In the genomic region with DNA sequence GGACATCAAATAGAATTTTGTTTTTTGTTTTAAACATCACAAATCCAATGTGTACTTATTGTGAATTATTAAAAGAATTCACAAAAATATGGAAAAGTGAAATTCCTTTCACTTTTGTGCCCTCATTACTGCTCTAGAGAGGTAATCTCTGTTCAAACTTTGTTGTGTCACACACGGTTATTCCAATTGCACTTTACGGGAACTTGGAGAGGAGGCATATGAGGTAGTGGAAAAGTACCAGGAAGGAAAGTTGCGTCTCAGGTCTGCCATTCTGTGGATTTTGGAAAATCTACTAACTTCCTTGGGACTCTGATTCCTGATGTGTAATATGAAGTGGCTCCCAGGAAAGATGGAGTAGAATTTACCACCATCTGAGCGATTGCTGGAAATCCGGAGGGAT, we compare ENCODE assay signal across 15 cellular contexts.
DNase-seq lines count a peak whose midpoint lies in the region; ATAC-seq and TF ChIP-seq lines count a peak whose summit lies in the region.
"Had no signal": no experiment of that assay in that cellular context is flagged by ENCODE, and none has a peak within 500 bp of the region (broad histone marks: within the 10 kb centered on the region; RNA-seq: fewer than 3 reads in every experiment).

No MANE protein-coding gene starts in this region.

- POLR2A ChIA-PET in WTC11 (lab: Charles Lee) = no interaction called here

- H3K4me1 ChIP-seq in fibroblast of lung (ENCODE audit: control insufficient read depth, extremely low read depth, insufficient read depth, low read length) (peaks cover 6% of the 10 kb centered on the region), mesenchymal stem cell (ENCODE audit: control insufficient read depth, insufficient read depth, low read depth, low read length) (peaks cover 1% of the 10 kb centered on the region), suprapubic skin (peaks cover 18% of the 10 kb centered on the region)

- no peaks in the 10 kb centered on the region for H3K79me2 ChIP-seq in fibroblast of lung (ENCODE audit: control insufficient read depth, insufficient read depth, low read length)

- peak overlapping the region in 1 of 2 experiments; percentile 73 for H3K4ac ChIP-seq in mesenchymal stem cell (ENCODE audit: low read depth in 1 of 2, low read length in 2 of 2)

- TF ChIP-seq EP300 in suprapubic skin (IDR thresholded peaks at IDR 0.05) = no peak

- H3K27ac Mint-ChIP-seq in WTC11 = peak overlapping the region; percentile 87
- H3K27ac Mint-ChIP-seq: activated naive CD4-positive, alpha-beta T cell treated with anti-CD3 and anti-CD28 coated beads, Interleukin-2, amount 50 U/mL, for 72 hours; HFFc6 had no signal

- H2AK5ac ChIP-seq in mesenchymal stem cell (ENCODE audit: low read length, severe bottlenecking) = no peak overlapping the region

- H2BK5ac ChIP-seq in mesenchymal stem cell (ENCODE audit: low read depth, low read length, poor library complexity, severe bottlenecking) = no peak overlapping the region

- CTCF ChIA-PET in WTC11 (lab: Charles Lee) = no interaction called here

- no peaks in the 10 kb centered on the region for H3K27me3 Mint-ChIP-seq in WTC11 (ENCODE audit: low read depth)

- H4K8ac ChIP-seq in mesenchymal stem cell (ENCODE audit: low read length) = no peak overlapping the region

- TF ChIP-seq POLR2A in suprapubic skin (IDR thresholded peaks at IDR 0.05) = no peak

- 74% methylated on average over 5 of the region's 5 CpGs for WGBS in mesenchymal stem cell
- 37% methylated on average over 5 of the region's 5 CpGs for WGBS in suprapubic skin

- H3K9ac ChIP-seq in fibroblast of lung (ENCODE audit: insufficient read depth, low read length) (no peak overlapping the region), mesenchymal stem cell (ENCODE audit: low read length) (peak overlapping the region; percentile 77)

- no peaks in the 10 kb centered on the region for H3K9me3 Mint-ChIP-seq in WTC11
- H3K9me3 Mint-ChIP-seq: activated naive CD4-positive, alpha-beta T cell treated with anti-CD3 and anti-CD28 coated beads, Interleukin-2, amount 50 U/mL, for 72 hours; HFFc6 had no signal

- H2BK12ac ChIP-seq in mesenchymal stem cell (ENCODE audit: low read length in 2 of 2) = peak overlapping the region in 1 of 2 experiments; percentile 83

- H3K4me3 ChIP-seq in fibroblast of lung (replicated peaks in 1 of 4; ENCODE audit: control extremely low read depth in 1 of 4, insufficient read depth in 1 of 4, low read depth in 3 of 4, low read length in 4 of 4) = no peak overlapping the region
- H3K4me3 ChIP-seq in mesenchymal stem cell (ENCODE audit: insufficient read depth in 1 of 2, low read depth in 1 of 2, low read length in 2 of 2) = peak overlapping the region in 1 of 2 experiments; percentile 17
- no peak overlapping the region for H3K4me3 ChIP-seq in suprapubic skin

- H3K27me3 ChIP-seq in fibroblast of lung (ENCODE audit: control insufficient read depth, insufficient read depth, low read length) (no peaks in the 10 kb centered on the region), mesenchymal stem cell (ENCODE audit: control insufficient read depth in 1 of 2, insufficient read depth in 1 of 2, low read length in 2 of 2) (no peaks in the 10 kb centered on the region), suprapubic skin (no peaks in the 10 kb centered on the region)

- H3K36me3 ChIP-seq in fibroblast of lung (ENCODE audit: control insufficient read depth, insufficient read depth, low read length) (no peaks in the 10 kb centered on the region), mesenchymal stem cell (ENCODE audit: control insufficient read depth in 1 of 2, insufficient read depth in 2 of 2, low read depth in 1 of 2, low read length in 2 of 2) (no peaks in the 10 kb centered on the region), suprapubic skin (no peaks in the 10 kb centered on the region)

- peak overlapping the region; percentile 9 for H3K4me2 ChIP-seq in fibroblast of lung (ENCODE audit: extremely low read depth, insufficient read depth, low read length)
- H3K4me2 ChIP-seq in mesenchymal stem cell (ENCODE audit: low read length, poor library complexity, severe bottlenecking) = no peak overlapping the region

- no peak overlapping the region for H2BK15ac ChIP-seq in mesenchymal stem cell (ENCODE audit: low read depth, poor library complexity, severe bottlenecking)

- H3K36me3 Mint-ChIP-seq in WTC11 = no peaks in the 10 kb centered on the region
- H3K36me3 Mint-ChIP-seq: activated naive CD4-positive, alpha-beta T cell treated with anti-CD3 and anti-CD28 coated beads, Interleukin-2, amount 50 U/mL, for 72 hours had no signal

- H2AFZ ChIP-seq in fibroblast of lung (ENCODE audit: low read length) (peak overlapping the region; percentile 52), mesenchymal stem cell (ENCODE audit: low read depth, low read length) (no peak overlapping the region)

- H3K4me3 Mint-ChIP-seq in WTC11 = no peak overlapping the region
- H3K4me3 Mint-ChIP-seq: HFFc6 had no signal

- H3K23ac ChIP-seq in mesenchymal stem cell (ENCODE audit: low read length in 2 of 2) = no peak overlapping the region

- H2BK120ac ChIP-seq in mesenchymal stem cell (ENCODE audit: low read depth, low read length) = no peak overlapping the region

- H3K18ac ChIP-seq in mesenchymal stem cell (ENCODE audit: low read depth in 1 of 2, low read length in 2 of 2) = peak overlapping the region in 1 of 2 experiments; percentile 83

- ATAC-seq in WTC11 (no peak), GM18861 (IDR thresholded peaks at IDR 0.05; ENCODE audit: unreplicated experiment) (no peak), GM21737 (IDR thresholded peaks at IDR 0.05; ENCODE audit: unreplicated experiment) (no peak)
- ATAC-seq: activated naive CD4-positive, alpha-beta T cell treated with anti-CD3 and anti-CD28 coated beads, Interleukin-2, amount 50 U/mL, for 72 hours had no signal

- H3K27ac ChIP-seq in fibroblast of lung (ENCODE audit: insufficient read depth, low read length) = no peak overlapping the region
- no peak overlapping the region for H3K27ac ChIP-seq in mesenchymal stem cell (ENCODE audit: low read length, poor library complexity, severe bottlenecking)
- peak overlapping the region; percentile 73 for H3K27ac ChIP-seq in suprapubic skin
- H3K27ac ChIP-seq: RWPE1 had no signal

- H3K9me3 ChIP-seq in fibroblast of lung (ENCODE audit: control insufficient read depth, insufficient read depth, low read depth, low read length) = no peaks in the 10 kb centered on the region
- H3K9me3 ChIP-seq in mesenchymal stem cell (ENCODE audit: control insufficient read depth, low read length) = no peaks in the 10 kb centered on the region
- H3K9me3 ChIP-seq in suprapubic skin = no peaks in the 10 kb centered on the region

- H4K20me1 ChIP-seq in fibroblast of lung (ENCODE audit: control insufficient read depth, extremely low read depth, insufficient read depth, low read length) = no peaks in the 10 kb centered on the region

- H3K14ac ChIP-seq in mesenchymal stem cell (ENCODE audit: low read length in 2 of 2) = no peak overlapping the region

- no peak overlapping the region for H4K91ac ChIP-seq in mesenchymal stem cell (ENCODE audit: low read length)

- TF ChIP-seq CTCF in WTC11 (IDR thresholded peaks at IDR 0.05) = no peak
- no peak for TF ChIP-seq CTCF in fibroblast of lung (conservative IDR thresholded peaks at IDR 0.05 in 1 of 2, IDR thresholded peaks at IDR 0.05 in 1 of 2; ENCODE audit: low read depth in 1 of 2, low read length in 2 of 2)
- no peak for TF ChIP-seq CTCF in suprapubic skin (IDR thresholded peaks at IDR 0.05)

- peaks cover 57% of the 10 kb centered on the region for H3K4me1 Mint-ChIP-seq in WTC11

- DNase-seq in WTC11 (ENCODE audit: low spot score) (no peak), fibroblast of lung (ENCODE audit: low read depth in 2 of 2) (no peak), mesenchymal stem cell (peak; percentile 37), suprapubic skin (ENCODE audit: low spot score in 2 of 2) (no peak), NCI-H1436 (lab: John Stamatoyannopoulos, UW) (no peak), activated gamma-delta T cell treated with Interleukin-2 at 50 U/mL for 16 hours (no peak)
- DNase-seq: activated CD4-positive, alpha-beta T cell treated with anti-CD3 and anti-CD28 coated beads for 1 hour; HFFc6; NCI-H2029 treated with DMSO at 0.1 percent for 48 hours; NCI-H774; stimulated activated CD4-positive, alpha-beta T cell treated with anti-CD3 and anti-CD28 coated beads, Interleukin-2, amount 100 ng/mL, for 48 hours had no signal

- H3K79me1 ChIP-seq in mesenchymal stem cell (replicated peaks; ENCODE audit: low read length, poor library complexity, severe bottlenecking) = no peaks in the 10 kb centered on the region

TF ChIP-seq in WTC11, 78 proteins besides CTCF, POLR2A, EP300 and RAD21 (continues in another document):
- TF ChIP-seq, protein P1, sequence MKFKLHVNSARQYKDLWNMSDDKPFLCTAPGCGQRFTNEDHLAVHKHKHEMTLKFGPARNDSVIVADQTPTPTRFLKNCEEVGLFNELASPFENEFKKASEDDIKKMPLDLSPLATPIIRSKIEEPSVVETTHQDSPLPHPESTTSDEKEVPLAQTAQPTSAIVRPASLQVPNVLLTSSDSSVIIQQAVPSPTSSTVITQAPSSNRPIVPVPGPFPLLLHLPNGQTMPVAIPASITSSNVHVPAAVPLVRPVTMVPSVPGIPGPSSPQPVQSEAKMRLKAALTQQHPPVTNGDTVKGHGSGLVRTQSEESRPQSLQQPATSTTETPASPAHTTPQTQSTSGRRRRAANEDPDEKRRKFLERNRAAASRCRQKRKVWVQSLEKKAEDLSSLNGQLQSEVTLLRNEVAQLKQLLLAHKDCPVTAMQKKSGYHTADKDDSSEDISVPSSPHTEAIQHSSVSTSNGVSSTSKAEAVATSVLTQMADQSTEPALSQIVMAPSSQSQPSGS (CRISPR knock-in tag; IDR thresholded peaks at IDR 0.05; ENCODE audit: borderline replicate concordance, low read depth) = no peak
- no peak for TF ChIP-seq ZNF671 (CRISPR knock-in tag; IDR thresholded peaks at IDR 0.05)
- TF ChIP-seq, protein P2, sequence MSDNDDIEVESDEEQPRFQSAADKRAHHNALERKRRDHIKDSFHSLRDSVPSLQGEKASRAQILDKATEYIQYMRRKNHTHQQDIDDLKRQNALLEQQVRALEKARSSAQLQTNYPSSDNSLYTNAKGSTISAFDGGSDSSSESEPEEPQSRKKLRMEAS (CRISPR knock-in tag; IDR thresholded peaks at IDR 0.05) = no peak
